ENCODE assay signal across 11 cellular contexts in genomic region chr1:203663820-203664219, GRCh38. TPM values are rescaled to one million over a fixed set of nuclear protein-coding genes. Genes with fewer than 3 reads are reported as not detected.
DNase-seq lines count a peak whose midpoint lies in the region; ATAC-seq and TF ChIP-seq lines count a peak whose summit lies in the region.
"Had no signal": no experiment of that assay in that cellular context is flagged by ENCODE, and none has a peak within 500 bp of the region (broad histone marks: within the 10 kb centered on the region; RNA-seq: fewer than 3 reads in every experiment).

No MANE protein-coding gene starts in this region.

- no peak overlapping the region for H3K4me3 Mint-ChIP-seq in activated CD4-positive, alpha-beta memory T cell treated with anti-CD3 and anti-CD28 coated beads, Interleukin-2, amount 10 ng/mL, durations not matched to agents 7 days and 5 days

- H3K36me3 Mint-ChIP-seq in activated naive CD4-positive, alpha-beta T cell treated with anti-CD3 and anti-CD28 coated beads, Interleukin-2, amount 50 U/mL, for 72 hours = no peaks in the 10 kb centered on the region
- peaks cover 44% of the 10 kb centered on the region for H3K36me3 Mint-ChIP-seq in activated CD4-positive, alpha-beta memory T cell treated with anti-CD3 and anti-CD28 coated beads, Interleukin-2, amount 10 ng/mL, durations not matched to agents 7 days and 5 days (ENCODE audit: low read depth)

- POLR2A ChIA-PET in activated CD4-positive, alpha-beta memory T cell treated with anti-CD3 and anti-CD28 coated beads, Interleukin-2, amount 10 ng/mL, durations not matched to agents 7 days and 5 days (lab: Charles Lee) = interaction anchor here (0.9 to 1.6 kb wide), 8 partner anchors 9 to 59 kb away, joined by 3 to 14 read pairs (median 4); no protein-coding TSS in a partner anchor

- H3K27ac Mint-ChIP-seq in activated naive CD4-positive, alpha-beta T cell treated with anti-CD3 and anti-CD28 coated beads, Interleukin-2, amount 50 U/mL, for 72 hours = peak overlapping the region; percentile 82 to 90
- H3K27ac Mint-ChIP-seq in activated CD4-positive, alpha-beta memory T cell treated with anti-CD3 and anti-CD28 coated beads, Interleukin-2, amount 10 ng/mL, durations not matched to agents 7 days and 5 days = peak overlapping the region; percentile 72

- no peak for DNase-seq in activated naive CD4-positive, alpha-beta T cell treated with anti-CD3 and anti-CD28 coated beads, Interleukin-2, amount 50 U/mL, for 72 hours (ENCODE audit: low spot score in 2 of 2)
- DNase-seq in activated naive CD4-positive, alpha-beta T cell treated with Interleukin-2 at 50 U/mL for 16 hours = no peak
- DNase-seq in activated CD4-positive, alpha-beta memory T cell treated with anti-CD3 and anti-CD28 coated beads, Interleukin-2, amount 10 ng/mL, durations not matched to agents 7 days and 5 days = no peak
- DNase-seq in iris pigment epithelial cell (ENCODE audit: low read depth) = peak; percentile 70
- DNase-seq in D341Med (ENCODE audit: low spot score) = no peak
- DNase-seq in H4 (ENCODE audit: low spot score) = no peak
- DNase-seq in Peyer's patch = no peak
- DNase-seq: BE2C, NCI-H1105 treated with DMSO at 0.1 percent for 48 hours had no signal

- H3K4me3 ChIP-seq in thymus (ENCODE audit: low read length) = no peak overlapping the region
- no peak overlapping the region for H3K4me3 ChIP-seq in Peyer's patch
- H3K4me3 ChIP-seq: SJCRH30 had no signal

- H3K36me3 ChIP-seq in thymus (ENCODE audit: control insufficient read depth, insufficient read depth) = peaks cover 4% of the 10 kb centered on the region
- no peaks in the 10 kb centered on the region for H3K36me3 ChIP-seq in Peyer's patch
- H3K36me3 ChIP-seq: BE2C, SJCRH30 had no signal

- no peak for TF ChIP-seq CTCF in Peyer's patch (IDR thresholded peaks at IDR 0.05)

- 96% methylated on average over 2 of the region's 2 CpGs for WGBS in thymus

- TF ChIP-seq POLR2A in Peyer's patch (IDR thresholded peaks at IDR 0.05) = no peak

- ATAC-seq in activated naive CD4-positive, alpha-beta T cell treated with anti-CD3 and anti-CD28 coated beads, Interleukin-2, amount 50 U/mL, for 72 hours = peak; percentile 69 to 81

- no peaks in the 10 kb centered on the region for H3K27me3 ChIP-seq in thymus (ENCODE audit: control insufficient read depth, insufficient read depth)
- no peaks in the 10 kb centered on the region for H3K27me3 ChIP-seq in Peyer's patch
- H3K27me3 ChIP-seq: BE2C, SJCRH30 had no signal

- no peaks in the 10 kb centered on the region for H3K27me3 Mint-ChIP-seq in activated CD4-positive, alpha-beta memory T cell treated with anti-CD3 and anti-CD28 coated beads, Interleukin-2, amount 10 ng/mL, durations not matched to agents 7 days and 5 days

- no peaks in the 10 kb centered on the region for H3K9me3 Mint-ChIP-seq in activated naive CD4-positive, alpha-beta T cell treated with anti-CD3 and anti-CD28 coated beads, Interleukin-2, amount 50 U/mL, for 72 hours
- no peaks in the 10 kb centered on the region for H3K9me3 Mint-ChIP-seq in activated CD4-positive, alpha-beta memory T cell treated with anti-CD3 and anti-CD28 coated beads, Interleukin-2, amount 10 ng/mL, durations not matched to agents 7 days and 5 days

- H3K9me3 ChIP-seq in thymus (ENCODE audit: control insufficient read depth) (no peaks in the 10 kb centered on the region), Peyer's patch (no peaks in the 10 kb centered on the region)
- H3K9me3 ChIP-seq: BE2C, SJCRH30 had no signal

- H3K4me1 ChIP-seq in thymus (ENCODE audit: control insufficient read depth, insufficient read depth, low read length) (peaks cover 28% of the 10 kb centered on the region), Peyer's patch (peaks cover 0 to 55% (median 3%) of the 10 kb centered on the region in 4 donors)

- CTCF ChIA-PET in activated CD4-positive, alpha-beta memory T cell treated with anti-CD3 and anti-CD28 coated beads, Interleukin-2, amount 10 ng/mL, durations not matched to agents 7 days and 5 days (lab: Charles Lee) = interaction anchor here (1.0 to 2.3 kb wide), 5 partner anchors 8 to 159 kb away, joined by 3 to 11 read pairs (median 5); partner anchors contain the start of gene ATP2B4

- peaks cover 72% of the 10 kb centered on the region for H3K4me1 Mint-ChIP-seq in activated CD4-positive, alpha-beta memory T cell treated with anti-CD3 and anti-CD28 coated beads, Interleukin-2, amount 10 ng/mL, durations not matched to agents 7 days and 5 days

- peak overlapping the region; percentile 39 for H3K27ac ChIP-seq in thymus (ENCODE audit: low read depth)
- peak overlapping the region in 1 of 4 donors; percentile 74 for H3K27ac ChIP-seq in Peyer's patch
- H3K27ac ChIP-seq: SJCRH30 had no signal

RNA-seq across cellular contexts. Expression of gene ATP2B4, which starts 37.2 kb away (rescaled TPM):
- 10 to 100 TPM; 12.2 to 56.1 TPM for total RNA-seq in activated naive CD4-positive, alpha-beta T cell treated with anti-CD3 and anti-CD28 coated beads, Interleukin-2, amount 50 U/mL, for 72 hours
- 100 to 1,000 TPM; 112 to 116 TPM for total RNA-seq in activated CD4-positive, alpha-beta memory T cell treated with anti-CD3 and anti-CD28 coated beads, Interleukin-2, amount 10 ng/mL, durations not matched to agents 7 days and 5 days
- 35.5 TPM for polyA plus RNA-seq in thymus
- 11.8 and 17.6 TPM in 2 replicates for total RNA-seq in H4 (2014; rRNA removed; shearing (Covaris generic))
- 10 to 100 TPM; 36.3 to 78.4 (median 59.7) TPM for total RNA-seq in Peyer's patch
